ENCODE assay signal across 24 cellular contexts in genomic region chr1:151655362-151655761, GRCh38. TPM values are rescaled to one million over a fixed set of nuclear protein-coding genes. Genes with fewer than 3 reads are reported as not detected.
DNase-seq lines count a peak whose midpoint lies in the region; TF ChIP-seq lines count a peak whose summit lies in the region.
"Had no signal": no experiment of that assay in that cellular context is flagged by ENCODE, and none has a peak within 500 bp of the region (broad histone marks: within the 10 kb centered on the region; RNA-seq: fewer than 3 reads in every experiment).

No MANE protein-coding gene starts in this region.

- peaks cover 0 to 5% of the 10 kb centered on the region in 2 donors for H3K4me1 ChIP-seq in thyroid gland
- H3K4me1 ChIP-seq: prostate gland, testis, uterus had no signal

- TF ChIP-seq POLR2A in thyroid gland (IDR thresholded peaks at IDR 0.05), result no peak

- no peak for TF ChIP-seq CTCF in fibroblast of the aortic adventitia (IDR thresholded peaks at IDR 0.05; ENCODE audit: insufficient read depth, low read length)
- TF ChIP-seq CTCF in thyroid gland (IDR thresholded peaks at IDR 0.05), result no peak

- no peaks in the 10 kb centered on the region for H3K9me3 ChIP-seq in thyroid gland
- H3K9me3 ChIP-seq: adrenal gland, heart right ventricle, prostate gland, sigmoid colon, testis, uterus had no signal

- DNase-seq in NCI-H82 (lab: John Stamatoyannopoulos, UW), result peak; percentile 55
- DNase-seq in NCI-H82 treated with DMSO at 0.1 percent for 48 hours (lab: John Stamatoyannopoulos, UW; ENCODE audit: unreplicated experiment), result no peak
- DNase-seq in NOMO-1 treated with DMSO at 0.1 percent for 48 hours (lab: John Stamatoyannopoulos, UW; ENCODE audit: unreplicated experiment), result peak; percentile 38
- DNase-seq in fibroblast of the aortic adventitia (ENCODE audit: low read depth), result peak; percentile 6
- DNase-seq in thyroid gland, result peak; percentile 9 to 12
- no peak for DNase-seq in HCEC 1CT
- DNase-seq in activated gamma-delta T cell treated with Interleukin-2 at 50 U/mL for 16 hours, result no peak
- no peak for DNase-seq in Ammon's horn (ENCODE audit: low spot score)
- DNase-seq: 8988T; activated naive CD4-positive, alpha-beta T cell; activated T-cell treated with anti-CD3 and anti-CD28 coated beads, Interleukin-2, amount 50 U/mL, for 4 hours; adrenal gland; CD8-positive, alpha-beta memory T cell; DMS 273 treated with DMSO at 0.1 percent for 48 hours; heart right ventricle; mammary epithelial cell; NCI-H2029 treated with DMSO at 0.1 percent for 48 hours; RPMI8226; sigmoid colon; stimulated activated naive B cell treated with anti-CD40 and anti-IgM and Interleukin-4, amounts not matched to agents 10 μg/mL and 1 μg/mL and 100 μg/mL, for 72 hours; testis; uterus had no signal

- 47 to 50% methylated on average over 4 of the region's 4 CpGs for WGBS in thyroid gland, 2 donors

- H3K27ac ChIP-seq in thyroid gland, result no peak overlapping the region
- H3K27ac ChIP-seq: prostate gland, sigmoid colon, testis, uterus had no signal

- H3K36me3 ChIP-seq in thyroid gland, result peaks cover 2 to 8% of the 10 kb centered on the region in 2 donors
- H3K36me3 ChIP-seq: prostate gland, uterus had no signal

- H3K4me3 ChIP-seq in fibroblast of the aortic adventitia (ENCODE audit: low read depth, low read length) (no peak overlapping the region), thyroid gland (replicated peaks in 1 of 3) (no peak overlapping the region)
- H3K4me3 ChIP-seq: adrenal gland, GM23338, heart right ventricle, prostate gland, sigmoid colon, testis, uterus had no signal

- intact Hi-C loops in thyroid gland (cut with DNase I), result no loop called here

- no peaks in the 10 kb centered on the region for H3K27me3 ChIP-seq in thyroid gland
- H3K27me3 ChIP-seq: adrenal gland, heart right ventricle, sigmoid colon, testis, uterus had no signal

RNA-seq across cellular contexts. Expression of gene SNX27, which starts 43.5 kb away (rescaled TPM):
- total RNA-seq in fibroblast of the aortic adventitia (ENCODE audit: low replicate concordance) (14.1 and 28.6 TPM in 2 replicates), thyroid gland (10 to 100 TPM; 33.8 to 43.4 (median 37.9) TPM)

Comparison
In these comparisons a context has a peak if more than half of its experiments do, and no peak if none do; other contexts are left out.
1. DNase-seq: peak in NCI-H82 (single experiment), NOMO-1 treated with DMSO at 0.1 percent for 48 hours (single experiment), fibroblast of the aortic adventitia (single experiment) and thyroid gland (2 of 2); none in NCI-H82 treated with DMSO at 0.1 percent for 48 hours (single experiment), HCEC 1CT (single experiment), activated gamma-delta T cell treated with Interleukin-2 at 50 U/mL for 16 hours (single experiment) and Ammon's horn (single experiment).